11 cellular contexts compared by ENCODE assay signal in genomic region chr7:37709631-37710509, GRCh38. TPM values are rescaled to one million over a fixed set of nuclear protein-coding genes. Genes with fewer than 3 reads are reported as not detected.
DNase-seq lines count a peak whose midpoint lies in the region; ATAC-seq and TF ChIP-seq lines count a peak whose summit lies in the region.
"Had no signal": no experiment of that assay in that cellular context is flagged by ENCODE, and none has a peak within 500 bp of the region (broad histone marks: within the 10 kb centered on the region; RNA-seq: fewer than 3 reads in every experiment).

No MANE protein-coding gene starts in this region.

- TF ChIP-seq POLR2A in thyroid gland (IDR thresholded peaks at IDR 0.05) = no peak

- no peak for DNase-seq in NCI-H1694 treated with DMSO at 0.1 percent for 48 hours (lab: John Stamatoyannopoulos, UW)
- no peak for DNase-seq in kidney tubule cell (ENCODE audit: low spot score)
- DNase-seq in thyroid gland = no peak
- no peak for DNase-seq in NCI-H748 (lab: John Stamatoyannopoulos, UW; ENCODE audit: unreplicated experiment)
- DNase-seq: erythroblast, IMR-90, NCI-H2081 treated with DMSO at 0.1 percent for 48 hours had no signal

- H3K27ac ChIP-seq in thyroid gland = no peak overlapping the region

- 89 to 96% methylated on average over 5 of the region's 5 CpGs for WGBS in thyroid gland, 2 donors

- H3K9me3 ChIP-seq in thyroid gland = no peaks in the 10 kb centered on the region

- ATAC-seq in GM18511 (IDR thresholded peaks at IDR 0.05; ENCODE audit: unreplicated experiment) (peak; percentile 96), GM19455 (IDR thresholded peaks at IDR 0.05; ENCODE audit: unreplicated experiment) (peak; percentile 98), HG02870 (IDR thresholded peaks at IDR 0.05; ENCODE audit: unreplicated experiment) (peak; percentile 98), HG03520 (IDR thresholded peaks at IDR 0.05; ENCODE audit: unreplicated experiment) (peak; percentile 95)

- H3K36me3 ChIP-seq in thyroid gland = no peaks in the 10 kb centered on the region

- peaks cover 20 to 25% of the 10 kb centered on the region in 2 donors for H3K4me1 ChIP-seq in thyroid gland

- no peak for TF ChIP-seq CTCF in thyroid gland (IDR thresholded peaks at IDR 0.05)

- intact Hi-C loops in thyroid gland (cut with DNase I) = no loop called here

- no peaks in the 10 kb centered on the region for H3K27me3 ChIP-seq in thyroid gland

- H3K4me3 ChIP-seq in thyroid gland (replicated peaks in 1 of 3) = no peak overlapping the region

RNA-seq across cellular contexts. Expression of gene GPR141, which starts 26.3 kb away (rescaled TPM):
- total RNA-seq in thyroid gland = under 1 TPM in 2 of 4 donors, not detected in 2; 0.78 TPM
- total RNA-seq: IMR-90 had no signal
